22 cellular contexts compared by ENCODE assay signal in genomic region chr16:60740033-60740696, GRCh38.
DNase-seq lines count a peak whose midpoint lies in the region; ATAC-seq and TF ChIP-seq lines count a peak whose summit lies in the region.
"Had no signal": no experiment of that assay in that cellular context is flagged by ENCODE, and none has a peak within 500 bp of the region (broad histone marks: within the 10 kb centered on the region; RNA-seq: fewer than 3 reads in every experiment).

No MANE protein-coding gene starts in this region.

- H3K4me1 ChIP-seq in breast epithelium (no peaks in the 10 kb centered on the region), GM23338 (ENCODE audit: insufficient read depth) (no peaks in the 10 kb centered on the region), hepatocyte (ENCODE audit: insufficient read depth) (no peaks in the 10 kb centered on the region), SJCRH30 (no peaks in the 10 kb centered on the region)

- H2AFZ ChIP-seq in GM23338 (peak overlapping the region; percentile 65; the same call in 1 of the 2 replicates), hepatocyte (peak overlapping the region; percentile 13)
- H2AFZ ChIP-seq: PC-9 had no signal

- no peaks in the 10 kb centered on the region for H3K4me1 Mint-ChIP-seq in MCF 10A (ENCODE audit: insufficient read depth, unreplicated experiment)
- H3K4me1 Mint-ChIP-seq in GM23338, result peaks cover 2% of the 10 kb centered on the region; the same call in 2 of the 3 replicates
- peaks cover 7% of the 10 kb centered on the region for H3K4me1 Mint-ChIP-seq in progenitor cell of endocrine pancreas (ENCODE audit: low read depth)

- peaks cover 9% of the 10 kb centered on the region; the same call in 1 of the 2 replicates for H3K9me2 ChIP-seq in GM23338 (ENCODE audit: insufficient read depth)
- H3K9me2 ChIP-seq in hepatocyte (replicated peaks; ENCODE audit: insufficient read depth), result no peaks in the 10 kb centered on the region

- WGBS in hepatocyte (ENCODE audit: low lambda C conversion rate, missing lambda C conversion rate), result 64% methylated on average over 12 of the region's 12 CpGs

- intact Hi-C loops in breast epithelium (cut with DNase I; ENCODE audit: low total_unique reads), result no loop called here
- intact Hi-C loops in MCF 10A (cut with micrococcal nuclease), result no loop called here

- H3K36me3 ChIP-seq in breast epithelium, result no peaks in the 10 kb centered on the region
- no peaks in the 10 kb centered on the region for H3K36me3 ChIP-seq in GM23338 (ENCODE audit: insufficient read depth)
- no peaks in the 10 kb centered on the region for H3K36me3 ChIP-seq in hepatocyte (replicated peaks; ENCODE audit: insufficient read depth, low read depth)
- no peaks in the 10 kb centered on the region for H3K36me3 ChIP-seq in SJCRH30

- no peaks in the 10 kb centered on the region for H3K36me3 Mint-ChIP-seq in MCF 10A (ENCODE audit: insufficient read depth, unreplicated experiment)
- no peaks in the 10 kb centered on the region for H3K36me3 Mint-ChIP-seq in GM23338 (ENCODE audit: low read depth)
- H3K36me3 Mint-ChIP-seq in progenitor cell of endocrine pancreas (ENCODE audit: insufficient read depth), result no peaks in the 10 kb centered on the region

- H3K4me3 ChIP-seq in breast epithelium (peak overlapping the region in 2 of 3 donors; percentile 7 to 43), GM23338 (no peak overlapping the region), hepatocyte (no peak overlapping the region), SJCRH30 (no peak overlapping the region)
- H3K4me3 ChIP-seq: PC-9 had no signal

- H3K27ac ChIP-seq in breast epithelium (peak overlapping the region; percentile 5 to 19), GM23338 (ENCODE audit: low read depth) (no peak overlapping the region), hepatocyte (no peak overlapping the region), SJCRH30 (no peak overlapping the region)
- H3K27ac ChIP-seq: 22Rv1, HL-60, PC-9 had no signal

- TF ChIP-seq CTCF in breast epithelium (IDR thresholded peaks at IDR 0.05) (no peak), MCF 10A (IDR thresholded peaks at IDR 0.05; ENCODE audit: unreplicated experiment) (no peak), GM23338 (conservative IDR thresholded peaks at IDR 0.05; ENCODE audit: low read depth in 2 of 2) (no peak), hepatocyte (IDR thresholded peaks at IDR 0.05; ENCODE audit: poor library complexity) (no peak), progenitor cell of endocrine pancreas (IDR thresholded peaks at IDR 0.05; ENCODE audit: unreplicated experiment) (no peak)

- POLR2A ChIA-PET in MCF 10A (lab: Yijun Ruan, JAX), result no interaction called here

- TF ChIP-seq POLR2A in breast epithelium (IDR thresholded peaks at IDR 0.05), result no peak

- H3K9me3 Mint-ChIP-seq in MCF 10A (ENCODE audit: unreplicated experiment) (no peaks in the 10 kb centered on the region), GM23338 (no peaks in the 10 kb centered on the region), progenitor cell of endocrine pancreas (ENCODE audit: low read depth) (peaks cover 3% of the 10 kb centered on the region)

- no peak overlapping the region for H3K4me2 ChIP-seq in GM23338
- no peak overlapping the region for H3K4me2 ChIP-seq in hepatocyte
- H3K4me2 ChIP-seq: PC-9 had no signal

- H3K27me3 Mint-ChIP-seq in MCF 10A (ENCODE audit: insufficient read depth, unreplicated experiment) (no peaks in the 10 kb centered on the region), GM23338 (ENCODE audit: insufficient read depth, low read depth, poor library complexity) (no peaks in the 10 kb centered on the region), progenitor cell of endocrine pancreas (no peaks in the 10 kb centered on the region)

- CTCF ChIA-PET in MCF 10A (lab: Yijun Ruan, JAX), result interaction anchor here (0.7 kb wide), 1 partner anchor 16 kb away, joined by 3 read pairs; no protein-coding TSS in a partner anchor

- H3K27me3 ChIP-seq in breast epithelium (no peaks in the 10 kb centered on the region), GM23338 (ENCODE audit: insufficient read depth) (no peaks in the 10 kb centered on the region), hepatocyte (no peaks in the 10 kb centered on the region), SJCRH30 (0 out of 2 replicates have a peak, but pooled peaks cover 2% of the 10 kb centered on the region)

- H3K27ac Mint-ChIP-seq in MCF 10A (ENCODE audit: low read depth, unreplicated experiment) (no peak overlapping the region), GM23338 (no peak overlapping the region; the same call in 1 of the 2 replicates), progenitor cell of endocrine pancreas (peak overlapping the region; percentile 18)

- no TSS peak for BruUV-seq in MCF 10A (replicated peaks; lab: Mats Ljungman, UMichigan)

- H4K20me1 ChIP-seq in GM23338 (replicated peaks; ENCODE audit: insufficient read depth) (no peaks in the 10 kb centered on the region), hepatocyte (ENCODE audit: insufficient read depth, poor library complexity, severe bottlenecking) (no peaks in the 10 kb centered on the region)

- no peaks in the 10 kb centered on the region for H3F3A ChIP-seq in GM23338 (replicated peaks; ENCODE audit: low read depth)

- H3K4me3 Mint-ChIP-seq in MCF 10A (ENCODE audit: unreplicated experiment), result no peak overlapping the region
- no peak overlapping the region for H3K4me3 Mint-ChIP-seq in GM23338
- no peak overlapping the region for H3K4me3 Mint-ChIP-seq in progenitor cell of endocrine pancreas (ENCODE audit: low read depth)

- no peaks in the 10 kb centered on the region for H3K9me3 ChIP-seq in breast epithelium
- no peaks in the 10 kb centered on the region for H3K9me3 ChIP-seq in hepatocyte (ENCODE audit: low read depth)
- no peaks in the 10 kb centered on the region for H3K9me3 ChIP-seq in SJCRH30 (replicated peaks)

- no peaks in the 10 kb centered on the region for H3K79me2 ChIP-seq in GM23338 (replicated peaks; ENCODE audit: insufficient read depth)
- H3K79me2 ChIP-seq in hepatocyte, result no peaks in the 10 kb centered on the region

- DNase-seq in breast epithelium (ENCODE audit: low spot score in 2 of 2), result no peak
- no peak for DNase-seq in MCF 10A (ENCODE audit: unreplicated experiment)
- no peak for DNase-seq in GM23338 (ENCODE audit: low spot score)
- no peak for DNase-seq in hepatocyte (ENCODE audit: low spot score)
- DNase-seq in progenitor cell of endocrine pancreas (ENCODE audit: low spot score, unreplicated experiment), result no peak
- no peak for DNase-seq in NAMALWA (ENCODE audit: low spot score)
- DNase-seq in SJCRH30, result no peak
- no peak for DNase-seq in glomerular visceral epithelial cell (ENCODE audit: extremely low spot score)
- DNase-seq: ACHN, Calu3, DMS79 treated with DMSO at 0.1 percent for 48 hours, GF-D8, NCI-H1105, NCI-H1436 treated with DMSO at 0.1 percent for 48 hours, NCI-H187 treated with DMSO at 0.1 percent for 48 hours, NCI-H2107, NCI-H524, NCI-H748 treated with DMSO at 0.1 percent for 48 hours, PC-9, SHP77 had no signal

- no peak for ATAC-seq in GM23338

TF ChIP-seq in GM23338, 12 proteins besides CTCF, POLR2A, EP300 and RAD21:
- TF ChIP-seq ETS1 (IDR thresholded peaks at IDR 0.05) (no peak), EZH2 (IDR thresholded peaks at IDR 0.05; ENCODE audit: low read depth, unreplicated experiment) (no peak), EZH2phosphoT487 (IDR thresholded peaks at IDR 0.05; ENCODE audit: unreplicated experiment) (no peak), ZNF114 (CRISPR knock-in tag; IDR thresholded peaks at IDR 0.05) (no peak), POLR2AphosphoS5 (IDR thresholded peaks at IDR 0.05; ENCODE audit: low read depth) (no peak), REST (IDR thresholded peaks at IDR 0.05; ENCODE audit: unreplicated experiment) (no peak)

Comparison
In these comparisons a context has a peak if more than half of its experiments do, and no peak if none do; other contexts are left out.
1. H3K27ac ChIP-seq: peak in breast epithelium (2 of 2); none in GM23338 (single experiment), hepatocyte (single experiment) and SJCRH30 (single experiment).
2. H3K4me3 ChIP-seq: peak in breast epithelium (2 of 3); none in GM23338 (single experiment), hepatocyte (single experiment) and SJCRH30 (single experiment).